1 cellular context compared by ENCODE assay signal in the genomic region with DNA sequence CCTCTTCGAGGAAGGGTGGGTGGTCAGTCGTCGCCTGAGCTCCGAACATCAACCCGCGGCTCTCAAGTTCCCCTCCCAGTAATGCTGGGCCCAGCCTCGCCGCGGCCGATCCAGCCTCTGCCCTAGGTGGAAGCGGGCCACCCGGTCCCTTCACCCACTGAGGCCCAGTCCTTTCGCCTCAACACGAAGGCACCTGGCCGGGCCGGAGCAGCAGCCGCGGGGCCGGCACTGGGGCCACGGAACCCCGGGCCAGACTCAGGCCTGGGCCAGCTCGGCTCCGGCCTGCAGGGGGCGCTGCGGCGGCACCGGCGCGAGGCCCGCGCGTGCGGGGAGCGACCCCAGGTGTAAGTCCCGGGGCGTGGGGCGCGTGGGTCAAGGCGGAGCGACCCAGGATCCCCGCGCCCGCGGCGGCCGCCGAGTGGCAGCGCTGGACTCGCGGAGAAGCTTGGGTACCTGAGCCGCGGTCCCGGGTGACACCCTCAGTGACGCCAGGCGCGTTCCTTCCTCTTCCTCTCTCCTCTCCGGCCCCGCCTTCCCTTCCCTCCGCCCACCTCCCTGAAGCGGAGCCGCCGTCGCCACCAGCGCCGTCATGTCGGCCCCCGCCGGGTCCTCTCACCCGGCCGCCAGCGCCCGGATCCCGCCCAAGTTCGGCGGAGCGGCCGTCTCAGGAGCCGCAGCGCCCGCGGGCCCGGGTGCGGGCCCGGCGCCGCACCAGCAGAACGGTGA.
TF ChIP-seq lines count a peak whose summit lies in the region.

SEC24B (plus strand) TSS at position 535 of the 726 bp plus-strand sequence; CDS start at position 590, 55 bp downstream.

TF ChIP-seq in K562, 482 proteins besides CTCF, POLR2A, EP300 and RAD21 (continued from another document and continues in another):
- TF ChIP-seq E4F1 (CRISPR knock-in tag; IDR thresholded peaks at IDR 0.05; ENCODE audit: borderline replicate concordance) (no peak), E2F1 (CRISPR knock-in tag; IDR thresholded peaks at IDR 0.05) (peak; percentile 79; the same call in 1 of the 2 replicates), RREB1 (CRISPR knock-in tag; IDR thresholded peaks at IDR 0.05) (0 out of 2 replicates have a peak, but pooled peaks have one; percentile 60), CBX8 (IDR thresholded peaks at IDR 0.05; ENCODE audit: borderline replicate concordance, extremely low read depth, low read depth, low read length, poor library complexity, severe bottlenecking) (no peak), ZBTB12 (CRISPR knock-in tag; IDR thresholded peaks at IDR 0.05) (0 out of 2 replicates have a peak, but pooled peaks have one; percentile 42), RUNX1 (IDR thresholded peaks at IDR 0.05; ENCODE audit: low read depth) (no peak), E2F6 (IDR thresholded peaks at IDR 0.05; ENCODE audit: borderline replicate concordance in 1 of 2, extremely low read depth in 1 of 2, insufficient read depth in 1 of 2, insufficient read length in 1 of 2, low read depth in 1 of 2, low read length in 1 of 2, poor library complexity in 1 of 2, severe bottlenecking in 1 of 2) (peak; percentile 71 to 90), NFE2 (IDR thresholded peaks at IDR 0.05; ENCODE audit: low read depth) (no peak), ZNF133 (CRISPR knock-in tag; IDR thresholded peaks at IDR 0.05) (no peak), SLC30A9 (CRISPR knock-in tag; IDR thresholded peaks at IDR 0.05) (no peak), RB1 (IDR thresholded peaks at IDR 0.05; ENCODE audit: low read depth) (peak; percentile 90), SMARCA5 (IDR thresholded peaks at IDR 0.05) (no peak), NBN (IDR thresholded peaks at IDR 0.05; ENCODE audit: low read depth) (no peak), ZNF407 (IDR thresholded peaks at IDR 0.05; ENCODE audit: low read depth) (no peak), PCBP2 (IDR thresholded peaks at IDR 0.05; ENCODE audit: low read depth, low read length, poor library complexity, severe bottlenecking) (no peak), SMC3 (conservative IDR thresholded peaks at IDR 0.05; ENCODE audit: insufficient read depth, low read depth, low read length) (0 out of 2 replicates have a peak, but pooled peaks have one; percentile 36), IRF2 (CRISPR knock-in tag; IDR thresholded peaks at IDR 0.05) (no peak; the same call in 1 of the 2 replicates), NFATC3 (IDR thresholded peaks at IDR 0.05) (no peak), LEF1 (IDR thresholded peaks at IDR 0.05) (no peak), STAT5B (CRISPR knock-in tag; IDR thresholded peaks at IDR 0.05) (no peak)
- TF ChIP-seq, protein P1, sequence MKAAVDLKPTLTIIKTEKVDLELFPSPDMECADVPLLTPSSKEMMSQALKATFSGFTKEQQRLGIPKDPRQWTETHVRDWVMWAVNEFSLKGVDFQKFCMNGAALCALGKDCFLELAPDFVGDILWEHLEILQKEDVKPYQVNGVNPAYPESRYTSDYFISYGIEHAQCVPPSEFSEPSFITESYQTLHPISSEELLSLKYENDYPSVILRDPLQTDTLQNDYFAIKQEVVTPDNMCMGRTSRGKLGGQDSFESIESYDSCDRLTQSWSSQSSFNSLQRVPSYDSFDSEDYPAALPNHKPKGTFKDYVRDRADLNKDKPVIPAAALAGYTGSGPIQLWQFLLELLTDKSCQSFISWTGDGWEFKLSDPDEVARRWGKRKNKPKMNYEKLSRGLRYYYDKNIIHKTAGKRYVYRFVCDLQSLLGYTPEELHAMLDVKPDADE (conservative IDR thresholded peaks at IDR 0.05; ENCODE audit: control insufficient read depth, low read depth, low read length) = peak; percentile 63
- TF ChIP-seq, protein P2, sequence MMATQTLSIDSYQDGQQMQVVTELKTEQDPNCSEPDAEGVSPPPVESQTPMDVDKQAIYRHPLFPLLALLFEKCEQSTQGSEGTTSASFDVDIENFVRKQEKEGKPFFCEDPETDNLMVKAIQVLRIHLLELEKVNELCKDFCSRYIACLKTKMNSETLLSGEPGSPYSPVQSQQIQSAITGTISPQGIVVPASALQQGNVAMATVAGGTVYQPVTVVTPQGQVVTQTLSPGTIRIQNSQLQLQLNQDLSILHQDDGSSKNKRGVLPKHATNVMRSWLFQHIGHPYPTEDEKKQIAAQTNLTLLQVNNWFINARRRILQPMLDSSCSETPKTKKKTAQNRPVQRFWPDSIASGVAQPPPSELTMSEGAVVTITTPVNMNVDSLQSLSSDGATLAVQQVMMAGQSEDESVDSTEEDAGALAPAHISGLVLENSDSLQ (IDR thresholded peaks at IDR 0.05) = no peak
- TF ChIP-seq, protein P3, sequence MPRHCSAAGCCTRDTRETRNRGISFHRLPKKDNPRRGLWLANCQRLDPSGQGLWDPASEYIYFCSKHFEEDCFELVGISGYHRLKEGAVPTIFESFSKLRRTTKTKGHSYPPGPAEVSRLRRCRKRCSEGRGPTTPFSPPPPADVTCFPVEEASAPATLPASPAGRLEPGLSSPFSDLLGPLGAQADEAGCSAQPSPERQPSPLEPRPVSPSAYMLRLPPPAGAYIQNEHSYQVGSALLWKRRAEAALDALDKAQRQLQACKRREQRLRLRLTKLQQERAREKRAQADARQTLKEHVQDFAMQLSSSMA (CRISPR knock-in tag; IDR thresholded peaks at IDR 0.05) = no peak; the same call in 1 of the 2 replicates
